Comparison of ENCODE assay signal across 8 cellular contexts in genomic region chr19:19053508-19054314, GRCh38. TPM values are rescaled to one million over a fixed set of nuclear protein-coding genes. Genes with fewer than 3 reads are reported as not detected.
A peak's percentile ranks its signal among the peaks of the same experiment; 100 is the strongest.
DNase-seq lines count a peak whose midpoint lies in the region; ATAC-seq and TF ChIP-seq lines count a peak whose summit lies in the region.

No MANE protein-coding gene starts in this region.

- H2BK15ac ChIP-seq in H9 (ENCODE audit: low read depth, low read length): no peak overlapping the region

- H2BK20ac ChIP-seq in H9 (ENCODE audit: low read depth, low read length, poor library complexity, severe bottlenecking): no peak overlapping the region

- no peak overlapping the region for H4K5ac ChIP-seq in H9 (ENCODE audit: insufficient read length, low read depth, low read length)

- no peak overlapping the region for H3K14ac ChIP-seq in H9 (ENCODE audit: insufficient read depth, low read length)

- no peak overlapping the region for H2AFZ ChIP-seq in H9 (ENCODE audit: low read length)

- peaks cover 38 to 90% (median 69%) of the 10 kb centered on the region in 3 experiments for H3K36me3 Mint-ChIP-seq in H9 (ENCODE audit: insufficient read depth in 1 of 3, low read depth in 3 of 3)
- peaks cover 0 to 14% (median 7%) of the 10 kb centered on the region in 3 donors for H3K36me3 Mint-ChIP-seq in immature natural killer cell

- no peak for TF ChIP-seq POLR2A in body of pancreas (IDR thresholded peaks at IDR 0.05)

- no peak overlapping the region for H3K4me2 ChIP-seq in H9 (ENCODE audit: insufficient read depth, insufficient read length, low read length)

- H3K27me3 ChIP-seq in H9 (ENCODE audit: insufficient read depth, low read length) (no peaks in the 10 kb centered on the region), body of pancreas (no peaks in the 10 kb centered on the region)

- no peak overlapping the region for H2BK12ac ChIP-seq in H9 (ENCODE audit: insufficient read length, low read depth, low read length)

- no peak overlapping the region for H4K91ac ChIP-seq in H9 (ENCODE audit: insufficient read length, low read depth, low read length)

- TF ChIP-seq CTCF in H9 (conservative IDR thresholded peaks at IDR 0.05) (peak; percentile 87), body of pancreas (IDR thresholded peaks at IDR 0.05) (peak; percentile 39 to 72 (median 61))

- intact Hi-C loops in body of pancreas (cut with DNase I): loop anchor here (10.0 kb wide), 1 partner anchor 81 kb away; the partner anchor contains the start of gene TMEM161A

- H4K20me1 ChIP-seq in H9 (ENCODE audit: control insufficient read depth, insufficient read depth, insufficient read length): no peaks in the 10 kb centered on the region

- H2AK5ac ChIP-seq in H9 (ENCODE audit: insufficient read length, low read length): no peak overlapping the region

- no peak overlapping the region for H3K18ac ChIP-seq in H9 (ENCODE audit: insufficient read length, low read depth, low read length)

- no peaks in the 10 kb centered on the region for H3K9me3 ChIP-seq in H9 (ENCODE audit: control insufficient read depth, low read depth, low read length)
- no peaks in the 10 kb centered on the region for H3K9me3 ChIP-seq in body of pancreas

- H3K27ac ChIP-seq in H9 (ENCODE audit: insufficient read length, low read depth, low read length): no peak overlapping the region
- no peak overlapping the region for H3K27ac ChIP-seq in body of pancreas

- no peak overlapping the region for H3K56ac ChIP-seq in H9 (ENCODE audit: insufficient read length, low read depth, low read length)

- H2BK120ac ChIP-seq in H9 (ENCODE audit: low read depth, low read length, poor library complexity, severe bottlenecking): no peak overlapping the region

- no peak overlapping the region for H3K23ac ChIP-seq in H9 (ENCODE audit: insufficient read length, low read depth, low read length)

- no peak overlapping the region for H3K4me3 ChIP-seq in body of pancreas

- H3T11ph ChIP-seq in H9 (ENCODE audit: low read length): no peak overlapping the region

- no peaks in the 10 kb centered on the region for H3K9me3 Mint-ChIP-seq in H9
- no peaks in the 10 kb centered on the region for H3K9me3 Mint-ChIP-seq in immature natural killer cell

- no peaks in the 10 kb centered on the region for H3K79me2 ChIP-seq in H9 (ENCODE audit: insufficient read depth, low read length)

- H4K8ac ChIP-seq in H9 (replicated peaks; ENCODE audit: insufficient read length, low read depth, low read length): no peak overlapping the region

- no peak overlapping the region for H3K9ac ChIP-seq in H9 (ENCODE audit: extremely low read depth, insufficient read length, low read length)

- H3K27ac Mint-ChIP-seq in H9: no peak overlapping the region
- no peak overlapping the region for H3K27ac Mint-ChIP-seq in immature natural killer cell

- H2BK5ac ChIP-seq in H9 (ENCODE audit: insufficient read length, low read length): no peak overlapping the region

- WGBS in H9 (ENCODE audit: extremely low coverage, insufficient read length, low lambda C conversion rate): no CpG with 5 or more reads among the region's 25 CpGs
- WGBS in body of pancreas, 2 donors: 82 to 89% methylated on average over 25 of the region's 25 CpGs

- no peak overlapping the region for H3K4ac ChIP-seq in H9 (ENCODE audit: low read depth, low read length)

- H3K79me1 ChIP-seq in H9 (ENCODE audit: insufficient read depth, low read depth, low read length, poor library complexity, severe bottlenecking): no peaks in the 10 kb centered on the region

- no peaks in the 10 kb centered on the region for H3K23me2 ChIP-seq in H9 (ENCODE audit: insufficient read length, low read depth, low read length, poor library complexity, severe bottlenecking)

- H3K4me3 Mint-ChIP-seq in H9 (no peak overlapping the region), immature natural killer cell (no peak overlapping the region)

- peak; percentile 72 for DNase-seq in Ammon's horn (ENCODE audit: low spot score)
- peak; percentile 72 for DNase-seq in H9
- peak; percentile 35 to 59 (median 51) for DNase-seq in T-helper 1 cell
- peak; percentile 52 to 72 (median 66) for DNase-seq in body of pancreas
- peak; percentile 58 to 70 (median 59) for DNase-seq in immature natural killer cell
- peak; percentile 62 to 65 for DNase-seq in stimulated activated CD4-positive, alpha-beta T cell treated with anti-CD3 and anti-CD28 coated beads, Interleukin-2, amount 100 ng/mL, for 24 hours
- DNase-seq in NCI-H446 treated with DMSO at 0.1 percent for 48 hours (lab: John Stamatoyannopoulos, UW): no peak

- no peaks in the 10 kb centered on the region for H3K4me1 Mint-ChIP-seq in H9
- H3K4me1 Mint-ChIP-seq in immature natural killer cell: no peaks in the 10 kb centered on the region

- H3K4me1 ChIP-seq in H9 (ENCODE audit: insufficient read depth, low read length) (no peaks in the 10 kb centered on the region), body of pancreas (no peaks in the 10 kb centered on the region)

- no peaks in the 10 kb centered on the region; the same call in 1 of the 2 replicates for H3K27me3 Mint-ChIP-seq in H9 (ENCODE audit: low read depth)
- H3K27me3 Mint-ChIP-seq in immature natural killer cell (ENCODE audit: low read depth in 3 of 3): no peaks in the 10 kb centered on the region

- no peaks in the 10 kb centered on the region for H3K36me3 ChIP-seq in body of pancreas (replicated peaks in 1 of 2; ENCODE audit: insufficient read depth in 1 of 2, low read depth in 2 of 2)

- ATAC-seq in body of pancreas (peak; percentile 64), GM18520 (IDR thresholded peaks at IDR 0.05; ENCODE audit: unreplicated experiment) (no peak)

RNA-seq across cellular contexts. Expression of gene SLC25A42, which starts 10.1 kb away (rescaled TPM):
- total RNA-seq in H9 (2021) (3.6 and 3.7 TPM in 2 replicates), body of pancreas (10 to 100 TPM; 10.1 to 24.7 TPM)
- 10 to 100 TPM; 10.4 to 24.8 (median 12.9) TPM for polyA plus RNA-seq in immature natural killer cell

RNA-seq across cellular contexts. Expression of gene ARMC6, which starts 20.3 kb away (rescaled TPM):
- total RNA-seq in H9 (2021) (66.5 and 69.0 TPM in 2 replicates), body of pancreas (10 to 100 TPM; 15.6 to 27.7 TPM)
- polyA plus RNA-seq in immature natural killer cell: 10 to 100 TPM; 45.8 to 58.4 (median 49.9) TPM

RNA-seq across cellular contexts. Expression of gene SUGP2, which starts 20.4 kb away (rescaled TPM):
- total RNA-seq in H9 (2021) (95.2 and 102 TPM in 2 replicates), body of pancreas (100 to 1,000 TPM in 1 of 2 donors, 10 to 100 TPM in 1; 22.1 to 115 TPM)
- polyA plus RNA-seq in immature natural killer cell: 10 to 100 TPM in 1 of 3 donors, 1 to 10 TPM in 2; 7.4 to 19.4 (median 7.9) TPM
